In genomic region chr1:76576876-76577817, GRCh38 we compare ENCODE assay signal across 13 cellular contexts.
DNase-seq lines count a peak whose midpoint lies in the region; ATAC-seq lines count a peak whose summit lies in the region.
"Had no signal": no experiment of that assay in that cellular context is flagged by ENCODE, and none has a peak within 500 bp of the region (broad histone marks: within the 10 kb centered on the region; RNA-seq: fewer than 3 reads in every experiment).

No MANE protein-coding gene starts in this region.

- no peak overlapping the region for H2AK5ac ChIP-seq in trophoblast cell (ENCODE audit: low read length)

- H3K18ac ChIP-seq in trophoblast cell (ENCODE audit: low read length), result no peak overlapping the region

- no peaks in the 10 kb centered on the region for H3K36me3 ChIP-seq in trophoblast cell (ENCODE audit: control insufficient read depth in 1 of 2, insufficient read depth in 2 of 2, low read length in 2 of 2)
- H3K36me3 ChIP-seq: BLaER1 had no signal

- H3K14ac ChIP-seq in trophoblast cell (ENCODE audit: low read length), result no peak overlapping the region

- H4K91ac ChIP-seq in trophoblast cell (ENCODE audit: low read depth, low read length), result no peak overlapping the region

- no peaks in the 10 kb centered on the region for H3K4me1 ChIP-seq in trophoblast cell (ENCODE audit: control insufficient read depth in 1 of 2, insufficient read depth in 2 of 2, low read length in 2 of 2)
- H3K4me1 ChIP-seq: BLaER1 had no signal

- H3K23ac ChIP-seq in trophoblast cell (ENCODE audit: low read length), result no peak overlapping the region

- H3K27ac ChIP-seq in trophoblast cell (ENCODE audit: low read depth, low read length), result no peak overlapping the region
- H3K27ac ChIP-seq: BLaER1 had no signal

- no peaks in the 10 kb centered on the region for H3K79me1 ChIP-seq in trophoblast cell (ENCODE audit: low read length)

- H3K4me3 ChIP-seq in trophoblast cell (ENCODE audit: low read depth, low read length), result no peak overlapping the region
- H3K4me3 ChIP-seq: BLaER1, K562 had no signal

- no peaks in the 10 kb centered on the region for H3K79me2 ChIP-seq in trophoblast cell (ENCODE audit: control insufficient read depth, insufficient read depth, low read length, poor library complexity)

- peak overlapping the region; percentile 69 for H3K9ac ChIP-seq in trophoblast cell (ENCODE audit: low read length)
- H3K9ac ChIP-seq: BLaER1 had no signal

- H3K9me3 ChIP-seq in trophoblast cell (ENCODE audit: insufficient read depth, low read depth, low read length), result no peaks in the 10 kb centered on the region
- H3K9me3 ChIP-seq: BLaER1 had no signal

- H2BK5ac ChIP-seq in trophoblast cell (ENCODE audit: low read depth, low read length, poor library complexity), result no peak overlapping the region

- DNase-seq in NCI-H1092 (lab: John Stamatoyannopoulos, UW), result peak; percentile 23
- peak; percentile 92 for DNase-seq in NCI-H1694 (lab: John Stamatoyannopoulos, UW)
- DNase-seq in NCI-H748 (lab: John Stamatoyannopoulos, UW; ENCODE audit: unreplicated experiment), result peak; percentile 97
- no peak for DNase-seq in trophoblast cell
- DNase-seq in 8988T, result no peak
- DNase-seq: CD8-positive, alpha-beta memory T cell; DMS153; NCI-H2081 treated with DMSO at 0.1 percent for 48 hours had no signal

- no peak overlapping the region for H3K4ac ChIP-seq in trophoblast cell (ENCODE audit: low read depth, low read length)

- no peak for ATAC-seq in HG03045 (IDR thresholded peaks at IDR 0.05; ENCODE audit: unreplicated experiment)
- ATAC-seq in HG03095 (IDR thresholded peaks at IDR 0.05; ENCODE audit: unreplicated experiment), result no peak
- no peak for ATAC-seq in HG02763 (IDR thresholded peaks at IDR 0.05; ENCODE audit: unreplicated experiment)
- ATAC-seq: K562 had no signal

- H4K8ac ChIP-seq in trophoblast cell (ENCODE audit: low read depth, low read length), result no peak overlapping the region

- no peak overlapping the region for H2AFZ ChIP-seq in trophoblast cell (ENCODE audit: insufficient read depth, low read length, poor library complexity)

- no peak overlapping the region for H4K12ac ChIP-seq in trophoblast cell (ENCODE audit: low read depth, low read length)

- WGBS in trophoblast cell (ENCODE audit: extremely low coverage, insufficient coverage, insufficient read length), result no CpG with 5 or more reads among the region's 4 CpGs

- no peak overlapping the region for H2BK120ac ChIP-seq in trophoblast cell (ENCODE audit: insufficient read depth, low read length, poor library complexity)

- H3K27me3 ChIP-seq in trophoblast cell (ENCODE audit: insufficient read depth, low read length), result no peaks in the 10 kb centered on the region
- H3K27me3 ChIP-seq: BLaER1 had no signal

- no peak overlapping the region for H2BK12ac ChIP-seq in trophoblast cell (ENCODE audit: low read length)

- H3K4me2 ChIP-seq in trophoblast cell (ENCODE audit: low read length), result no peak overlapping the region
- H3K4me2 ChIP-seq: BLaER1 had no signal

Comparison
In these comparisons a context has a peak if more than half of its experiments do, and no peak if none do; other contexts are left out.
1. DNase-seq: peak in NCI-H1092 (single experiment), NCI-H1694 (single experiment) and NCI-H748 (single experiment); none in trophoblast cell (0 of 2) and 8988T (single experiment).